Comparison of ENCODE assay signal across 12 cellular contexts in genomic region chr6:105675715-105676397, GRCh38.
A peak's percentile ranks its signal among the peaks of the same experiment; 100 is the strongest.
DNase-seq lines count a peak whose midpoint lies in the region; ATAC-seq, FAIRE-seq and TF ChIP-seq lines count a peak whose summit lies in the region.
"Had no signal": no experiment of that assay in that cellular context is flagged by ENCODE, and none has a peak within 500 bp of the region (broad histone marks: within the 10 kb centered on the region; RNA-seq: fewer than 3 reads in every experiment).

No MANE protein-coding gene starts in this region.

- peak overlapping the region; percentile 1 to 51; a peak in 3 of 6 replicates for H3K27ac ChIP-seq in A549

- CTCF ChIA-PET in A549 (lab: Yijun Ruan, JAX): interaction anchor here (1.2 kb wide), 1 partner anchor 18 kb away, joined by 6 read pairs; no protein-coding TSS in a partner anchor

- no peak overlapping the region for H3K4me3 ChIP-seq in A549
- no peak overlapping the region for H3K4me3 ChIP-seq in epithelial cell of proximal tubule (ENCODE audit: low read depth, low read length)
- H3K4me3 ChIP-seq: HAP-1 had no signal

- no peak for TF ChIP-seq EP300 in A549 (IDR thresholded peaks at IDR 0.05)

- TF ChIP-seq RAD21 in A549 (conservative IDR thresholded peaks at IDR 0.05 in 1 of 2, IDR thresholded peaks at IDR 0.05 in 1 of 2): no peak

- H3K4me2 ChIP-seq in A549: no peak overlapping the region

- WGBS in A549 (ENCODE audit: missing lambda C conversion rate): 35% methylated on average over 5 of the region's 5 CpGs

- TF ChIP-seq POLR2A in A549 (IDR thresholded peaks at IDR 0.05; ENCODE audit: low read length): no peak

- H3K4me1 ChIP-seq in A549: peaks cover 5% of the 10 kb centered on the region; the same call in 2 of the 3 replicates
- H3K4me1 ChIP-seq: HAP-1 had no signal

- FAIRE-seq in A549 (lab: Jason Lieb, UNC): no peak

- DNase-seq in A549 (ENCODE audit: low read depth in 1 of 2, low spot score in 1 of 2): peak; percentile 4 to 22
- DNase-seq in GM20000 (ENCODE audit: low spot score): peak; percentile 8
- DNase-seq in NCI-H748 (lab: John Stamatoyannopoulos, UW; ENCODE audit: unreplicated experiment): peak; percentile 98
- DNase-seq in epithelial cell of proximal tubule (ENCODE audit: low read depth): peak; percentile 2
- no peak for DNase-seq in NCI-H2196 treated with DMSO at 0.1 percent for 48 hours (lab: John Stamatoyannopoulos, UW; ENCODE audit: unreplicated experiment)
- DNase-seq in occipital lobe (lab: John Stamatoyannopoulos, UW): no peak
- no peak for DNase-seq in GOT3 (lab: John Stamatoyannopoulos, UW)
- no peak for DNase-seq in inferior parietal cortex (ENCODE audit: extremely low spot score)
- DNase-seq: activated T-cell treated with anti-CD3 and anti-CD28 coated beads, Interleukin-2, amount 50 U/mL, for 24 hours; CD4-positive, alpha-beta memory T cell; NCI-H446 had no signal

- ATAC-seq in A549: peak in 1 of 2 experiments; percentile 62; a peak in 2 of 6 replicates

- H3K9me3 ChIP-seq in A549: 0 out of 3 replicates have a peak, but pooled peaks cover 6% of the 10 kb centered on the region
- H3K9me3 ChIP-seq: HAP-1 had no signal

- POLR2A ChIA-PET in A549 (lab: Yijun Ruan, JAX): no interaction called here

- TF ChIP-seq CTCF in A549 (IDR thresholded peaks at IDR 0.05) (no peak), GM20000 (IDR thresholded peaks at IDR 0.05; ENCODE audit: extremely low read depth, missing control alignments) (no peak), epithelial cell of proximal tubule (conservative IDR thresholded peaks at IDR 0.05; ENCODE audit: low read depth, low read length) (no peak)

TF ChIP-seq in A549, 52 proteins besides CTCF, POLR2A, EP300 and RAD21:
- TF ChIP-seq SMC3 (IDR thresholded peaks at IDR 0.05) (no peak), RFX5 (IDR thresholded peaks at IDR 0.05) (no peak)
TF ChIP-seq in A549: peak in this region for 0.

Comparison
In these comparisons a context has a peak if more than half of its experiments do, and no peak if none do; other contexts are left out.
1. DNase-seq: peak in A549 (2 of 2), GM20000 (single experiment), NCI-H748 (single experiment) and epithelial cell of proximal tubule (single experiment); none in NCI-H2196 treated with DMSO at 0.1 percent for 48 hours (single experiment), occipital lobe (single experiment), GOT3 (single experiment) and inferior parietal cortex (single experiment).